In genomic region chr18:50377061-50377798, GRCh38 we compare ENCODE assay signal across 18 cellular contexts. TPM values are rescaled to one million over a fixed set of nuclear protein-coding genes. Genes with fewer than 3 reads are reported as not detected.
DNase-seq lines count a peak whose midpoint lies in the region; ATAC-seq, FAIRE-seq and TF ChIP-seq lines count a peak whose summit lies in the region.
"Had no signal": no experiment of that assay in that cellular context is flagged by ENCODE, and none has a peak within 500 bp of the region (broad histone marks: within the 10 kb centered on the region; RNA-seq: fewer than 3 reads in every experiment).

No MANE protein-coding gene starts in this region.

- no peaks in the 10 kb centered on the region for H3K9me1 ChIP-seq in K562 (ENCODE audit: control insufficient read depth, insufficient read depth, low read length)

- in situ Hi-C loops in K562 (cut with MboI) (no loop called here), G401 (cut with HindIII; ENCODE audit: low sequenced_read_pairs) (loop anchor here (25.0 kb wide), 1 partner anchor 165 kb away; no protein-coding TSS in a partner anchor)

- POLR2A ChIA-PET in K562 (lab: Yijun Ruan, JAX) = interaction anchor here (1.2 kb wide), 1 partner anchor 13 kb away, joined by 3 read pairs; no protein-coding TSS in a partner anchor

- peaks cover 9 to 16% of the 10 kb centered on the region in 2 experiments for H3K4me1 ChIP-seq in K562 (replicated peaks in 1 of 2; ENCODE audit: control insufficient read depth in 2 of 2, insufficient read depth in 2 of 2, low read length in 2 of 2)

- intact Hi-C loops in K562 (cut with micrococcal nuclease) = no loop called here

- no peak for TF ChIP-seq EP300 in K562 (IDR thresholded peaks at IDR 0.05; ENCODE audit: low read length)

- no peak for TF ChIP-seq RAD21 in K562 (CRISPR knock-in tag; conservative IDR thresholded peaks at IDR 0.05 in 1 of 2, IDR thresholded peaks at IDR 0.05 in 1 of 2)

- no peaks in the 10 kb centered on the region for H3K27me3 ChIP-seq in K562 (ENCODE audit: control insufficient read depth in 2 of 2, insufficient read depth in 2 of 2, low read length in 2 of 2)
- H3K27me3 ChIP-seq: BLaER1, Peyer's patch had no signal

- peaks cover 50% of the 10 kb centered on the region for H3K36me3 ChIP-seq in K562 (ENCODE audit: control insufficient read depth, insufficient read depth, low read length)
- H3K36me3 ChIP-seq: Peyer's patch had no signal

- TF ChIP-seq CTCF in D721Med (IDR thresholded peaks at IDR 0.05; ENCODE audit: insufficient read depth, missing control alignments) (no peak), K562 (IDR thresholded peaks at IDR 0.05 in 2 of 3, conservative IDR thresholded peaks at IDR 0.05 in 1 of 3; ENCODE audit: insufficient read depth in 2 of 3, low read depth in 1 of 3, low read length in 3 of 3) (no peak), nephron (IDR thresholded peaks at IDR 0.05; ENCODE audit: unreplicated experiment in 3 of 3) (no peak)

- H3K4me3 Mint-ChIP-seq in nephron = peak overlapping the region; percentile 59 to 66 (median 59)
- H3K4me3 Mint-ChIP-seq: CD4-positive, alpha-beta memory T cell had no signal

- no peaks in the 10 kb centered on the region for H3K9me3 ChIP-seq in K562 (replicated peaks; ENCODE audit: control insufficient read depth, insufficient read depth, low read depth, low read length)
- H3K9me3 ChIP-seq: HAP-1, Peyer's patch had no signal

- H3K27ac Mint-ChIP-seq in nephron = no peak overlapping the region
- H3K27ac Mint-ChIP-seq: CD4-positive, alpha-beta memory T cell had no signal

- CTCF ChIA-PET in K562 (lab: Yijun Ruan, JAX; ENCODE audit: low intra/inter-chr PET ratio) = no interaction called here

- peak overlapping the region; percentile 38 for H3K4me2 ChIP-seq in K562 (ENCODE audit: insufficient read depth, low read length)

- no peak overlapping the region; the same call in 2 of the 3 replicates for H3K27ac ChIP-seq in K562 (ENCODE audit: extremely low read depth, low read depth, low read length)
- H3K27ac ChIP-seq: BLaER1, KMS-11, Peyer's patch had no signal

- peaks cover under 1% of the 10 kb centered on the region for H3K9me3 Mint-ChIP-seq in nephron
- H3K9me3 Mint-ChIP-seq: CD4-positive, alpha-beta memory T cell had no signal

- no peak overlapping the region for H3K4me3 ChIP-seq in K562
- H3K4me3 ChIP-seq: HAP-1, Peyer's patch had no signal

- H4K20me1 ChIP-seq in K562 (replicated peaks; ENCODE audit: control insufficient read depth, insufficient read depth, low read length) = no peaks in the 10 kb centered on the region
- H4K20me1 ChIP-seq: BLaER1 had no signal

- no peak overlapping the region for H2AFZ ChIP-seq in K562 (ENCODE audit: low read depth, low read length)

- no peak for TF ChIP-seq POLR2A in K562 (conservative IDR thresholded peaks at IDR 0.05)

- no peak for ATAC-seq in K562
- no peak for ATAC-seq in HG03521 (IDR thresholded peaks at IDR 0.05; ENCODE audit: unreplicated experiment)

- H3K79me2 ChIP-seq in K562 (ENCODE audit: control insufficient read depth, insufficient read depth, low read length) = peaks cover 36% of the 10 kb centered on the region

- H3K4me1 Mint-ChIP-seq in nephron = peaks cover 9% of the 10 kb centered on the region

- H3K9ac ChIP-seq in K562 (ENCODE audit: insufficient read depth in 1 of 2, low read depth in 2 of 2, low read length in 2 of 2) = no peak overlapping the region
- H3K9ac ChIP-seq: BLaER1, KMS-11 had no signal

- BruUV-seq in K562 (replicated peaks; lab: Mats Ljungman, UMichigan) = no TSS peak

- no peak for DNase-seq in D721Med (ENCODE audit: insufficient read length, low spot score)
- peak; percentile 28 for DNase-seq in HCEC 1CT
- DNase-seq in K562 (ENCODE audit: extremely low read depth in 1 of 4, low spot score in 3 of 4) = no peak
- DNase-seq in T-helper 9 cell = no peak
- DNase-seq in G401 (ENCODE audit: low spot score) = no peak
- no peak for DNase-seq in globus pallidus (ENCODE audit: low spot score)
- DNase-seq: Calu3; CD4-positive, alpha-beta memory T cell; NCI-H1417 treated with DMSO at 0.1 percent for 48 hours; NCI-H187 treated with DMSO at 0.1 percent for 48 hours; NCI-H526; Peyer's patch; SW 1271 had no signal

- FAIRE-seq in D721Med (lab: Jason Lieb, UNC) (peak; percentile 63), K562 (lab: Jason Lieb, UNC) (peak; percentile 15)

- no peaks in the 10 kb centered on the region for H3K36me3 Mint-ChIP-seq in nephron (ENCODE audit: low read depth)
- H3K36me3 Mint-ChIP-seq: CD4-positive, alpha-beta memory T cell had no signal

- H3K27me3 Mint-ChIP-seq in nephron (ENCODE audit: low read depth) = no peaks in the 10 kb centered on the region
- H3K27me3 Mint-ChIP-seq: CD4-positive, alpha-beta memory T cell had no signal

- 56% methylated on average over 5 of the region's 5 CpGs for WGBS in K562 (ENCODE audit: insufficient coverage, low coverage, missing lambda C conversion rate)

TF ChIP-seq in K562, 482 proteins besides CTCF, POLR2A, EP300 and RAD21:
- no peak for TF ChIP-seq CEBPG (CRISPR knock-in tag; IDR thresholded peaks at IDR 0.05)
- peak; percentile 59 to 61; a peak in 3 of 4 replicates for TF ChIP-seq CEBPG (tag; conservative IDR thresholded peaks at IDR 0.05 in 1 of 2, IDR thresholded peaks at IDR 0.05 in 1 of 2)
- TF ChIP-seq ATF3 (IDR thresholded peaks at IDR 0.05) = peak; percentile 72
- TF ChIP-seq ATF3 (CRISPR knock-in tag; conservative IDR thresholded peaks at IDR 0.05) = no peak
- TF ChIP-seq ATF4 (CRISPR knock-in tag; IDR thresholded peaks at IDR 0.05) = 0 out of 2 replicates have a peak, but pooled peaks have one; percentile 42
- no peak for TF ChIP-seq RNF219 (CRISPR knock-in tag; IDR thresholded peaks at IDR 0.05)

RNA-seq across cellular contexts. Expression of gene SKA1, which starts 2.4 kb away (rescaled TPM):
- total RNA-seq in K562 (2011; cell fraction: chromatin; rRNA removed; ENCODE audit: low replicate concordance) = 5.8 and 8.5 TPM in 2 replicates
- total RNA-seq in K562 (2011; cell fraction: nucleolus; rRNA removed) = 5.0 and 7.0 TPM in 2 replicates
- 10.0 and 15.3 TPM in 2 replicates for total RNA-seq in K562 (2011; cell fraction: nucleoplasm; rRNA removed)
- 36.9 and 39.6 TPM in 2 replicates for total RNA-seq in K562 (2014; rRNA removed)
- 54.6 and 55.8 TPM in 2 replicates for total RNA-seq in K562 (2014; rRNA removed; fragmentation: Illumina TruSeq; extraction: Trizol)
- total RNA-seq in K562 (2015; rRNA removed; fragmentation: Illumina TruSeq; extraction: Trizol) = 43.9 and 53.2 TPM in 2 replicates
- total RNA-seq in K562 (2021) = 38.1 and 41.2 TPM in 2 replicates
- 25.7 and 33.6 TPM in 2 replicates for polyA plus RNA-seq in K562 (2011; rRNA removed)
- polyA plus RNA-seq in K562 (2011; cell fraction: cytosol; rRNA removed) = 18.3 and 21.5 TPM in 2 replicates
- 6.0 and 6.8 TPM in 2 replicates for polyA plus RNA-seq in K562 (2011; cell fraction: nucleus; rRNA removed)
- polyA plus RNA-seq in K562 (2012) = 24.3 and 33.4 TPM in 2 replicates
- polyA plus RNA-seq in K562 (2014; fragmentation: Illumina TruSeq; extraction: Trizol) = 47.7 and 67.2 TPM in 2 replicates
- 10 to 100 TPM; 27.8 to 42.6 TPM for polyA plus RNA-seq in K562 (2014; fragmentation: Nextera tagmentation; extraction: Ambion mirVana)
- 41.9 and 46.0 TPM in 2 replicates for polyA plus RNA-seq in K562 (2014; rRNA removed)
- polyA minus RNA-seq in K562 (2011; rRNA and poly(A)+ RNA removed) = 39.3 and 41.4 TPM in 2 replicates
- polyA minus RNA-seq in K562 (2011; cell fraction: cytosol; rRNA and poly(A)+ RNA removed) = 16.5 and 21.8 TPM in 2 replicates
- polyA minus RNA-seq in K562 (2011; cell fraction: nucleus; rRNA and poly(A)+ RNA removed) = 4.4 and 9.2 TPM in 2 replicates
- total RNA-seq in G401 (2014; rRNA removed; shearing (Covaris generic)) = 16.7 and 32.6 TPM in 2 replicates
